ENCODE assay signal across 1 cellular context in genomic region chr18:36450264-36450663, GRCh38.
A peak's percentile ranks its signal among the peaks of the same experiment; 100 is the strongest.
TF ChIP-seq lines count a peak whose summit lies in the region.

No MANE protein-coding gene starts in this region.

TF ChIP-seq in HEK293, 187 proteins besides CTCF, POLR2A, EP300 and RAD21 (continued from another document):
- TF ChIP-seq ZNF19 (tag by site-specific recombination; IDR thresholded peaks at IDR 0.05; ENCODE audit: low read depth) (0 out of 2 replicates have a peak, but pooled peaks have one; percentile 27), OSR2 (tag by site-specific recombination; IDR thresholded peaks at IDR 0.05) (no peak)
